17 cellular contexts compared by ENCODE assay signal in genomic region chr13:67932991-67933390, GRCh38.
A peak's percentile ranks its signal among the peaks of the same experiment; 100 is the strongest.
DNase-seq lines count a peak whose midpoint lies in the region; TF ChIP-seq lines count a peak whose summit lies in the region.
"Had no signal": no experiment of that assay in that cellular context is flagged by ENCODE, and none has a peak within 500 bp of the region (broad histone marks: within the 10 kb centered on the region; RNA-seq: fewer than 3 reads in every experiment).

No MANE protein-coding gene starts in this region.

- peaks cover 21% of the 10 kb centered on the region for H3K27me3 Mint-ChIP-seq in type B pancreatic cell

- no peaks in the 10 kb centered on the region for H3K9me2 ChIP-seq in SU-DHL-6 (replicated peaks; ENCODE audit: insufficient read depth, low read length)

- no peaks in the 10 kb centered on the region for H3K36me3 Mint-ChIP-seq in type B pancreatic cell
- H3K36me3 Mint-ChIP-seq: CD14-positive monocyte; CD8-positive, alpha-beta T cell had no signal

- H3K27ac ChIP-seq in SU-DHL-6 (ENCODE audit: low read depth, low read length) = no peak overlapping the region
- H3K27ac ChIP-seq: 22Rv1, GM23248, HL-60 had no signal

- no peaks in the 10 kb centered on the region for H4K20me1 ChIP-seq in SU-DHL-6 (ENCODE audit: low read depth, low read length)

- peak overlapping the region; percentile 54 for H2AFZ ChIP-seq in SU-DHL-6 (ENCODE audit: low read depth, low read length, severe bottlenecking)
- H2AFZ ChIP-seq: GM23248 had no signal

- no peak for TF ChIP-seq CTCF in SU-DHL-6 (IDR thresholded peaks at IDR 0.05; ENCODE audit: insufficient read depth, low read length, poor library complexity, severe bottlenecking)
- TF ChIP-seq CTCF in type B pancreatic cell (conservative IDR thresholded peaks at IDR 0.05) = no peak

- no peaks in the 10 kb centered on the region for H3K9me3 ChIP-seq in SU-DHL-6 (ENCODE audit: insufficient read depth, low read length)

- no peak overlapping the region for H3K4me3 ChIP-seq in SU-DHL-6 (ENCODE audit: insufficient read depth, low read length, poor library complexity, severe bottlenecking)
- H3K4me3 ChIP-seq: GM12878, GM23248 had no signal

- DNase-seq in NCI-H510A treated with DMSO at 0.1 percent for 48 hours (lab: John Stamatoyannopoulos, UW) = peak; percentile 14
- no peak for DNase-seq in NCI-H510A (lab: John Stamatoyannopoulos, UW)
- DNase-seq in LHCN-M2 (ENCODE audit: low read depth) = peak; percentile 39
- no peak for DNase-seq in NCI-H1048 (lab: John Stamatoyannopoulos, UW)
- DNase-seq in NCI-H2029 (lab: John Stamatoyannopoulos, UW) = no peak
- DNase-seq in type B pancreatic cell (ENCODE audit: extremely low spot score, unreplicated experiment) = no peak
- no peak for DNase-seq in activated CD4-positive, alpha-beta T cell treated with anti-CD3 and anti-CD28 coated beads, Interleukin-2, amount 50 U/mL, for 4 hours
- DNase-seq: CD8-positive, alpha-beta T cell; COR-L47; GM23248; H9; HFFc6 had no signal

- no peaks in the 10 kb centered on the region for H3K27me3 ChIP-seq in SU-DHL-6 (ENCODE audit: low read length)

- H3K9me3 Mint-ChIP-seq in type B pancreatic cell = no peaks in the 10 kb centered on the region
- H3K9me3 Mint-ChIP-seq: H9 had no signal

- no peak overlapping the region for H3K4me3 Mint-ChIP-seq in type B pancreatic cell
- H3K4me3 Mint-ChIP-seq: CD14-positive monocyte; CD8-positive, alpha-beta T cell; H9; HFFc6 had no signal

- H3K79me2 ChIP-seq in SU-DHL-6 (ENCODE audit: insufficient read depth, low read length) = no peaks in the 10 kb centered on the region

- no peaks in the 10 kb centered on the region for H3F3A ChIP-seq in SU-DHL-6 (ENCODE audit: insufficient read depth)

- H3K4me1 Mint-ChIP-seq in type B pancreatic cell (ENCODE audit: unreplicated experiment) = no peaks in the 10 kb centered on the region
- H3K4me1 Mint-ChIP-seq: CD14-positive monocyte, H9 had no signal

- H3K27ac Mint-ChIP-seq in type B pancreatic cell = no peak overlapping the region
- H3K27ac Mint-ChIP-seq: CD14-positive monocyte; CD8-positive, alpha-beta T cell; H9; HFFc6 had no signal

- H3K4me2 ChIP-seq in SU-DHL-6 (ENCODE audit: low read depth, low read length, poor library complexity, severe bottlenecking) = no peak overlapping the region

- H3K36me3 ChIP-seq in SU-DHL-6 (ENCODE audit: low read length) = no peaks in the 10 kb centered on the region

- no peak overlapping the region for H3K9ac ChIP-seq in SU-DHL-6 (ENCODE audit: low read length)
- H3K9ac ChIP-seq: GM23248 had no signal

Comparison
In these comparisons a context has a peak if more than half of its experiments do, and no peak if none do; other contexts are left out.
1. DNase-seq: peak in NCI-H510A treated with DMSO at 0.1 percent for 48 hours (single experiment) and LHCN-M2 (single experiment); none in NCI-H510A (single experiment), NCI-H1048 (single experiment), NCI-H2029 (single experiment), type B pancreatic cell (single experiment) and activated CD4-positive, alpha-beta T cell treated with anti-CD3 and anti-CD28 coated beads, Interleukin-2, amount 50 U/mL, for 4 hours (0 of 2).